In the genomic region with DNA sequence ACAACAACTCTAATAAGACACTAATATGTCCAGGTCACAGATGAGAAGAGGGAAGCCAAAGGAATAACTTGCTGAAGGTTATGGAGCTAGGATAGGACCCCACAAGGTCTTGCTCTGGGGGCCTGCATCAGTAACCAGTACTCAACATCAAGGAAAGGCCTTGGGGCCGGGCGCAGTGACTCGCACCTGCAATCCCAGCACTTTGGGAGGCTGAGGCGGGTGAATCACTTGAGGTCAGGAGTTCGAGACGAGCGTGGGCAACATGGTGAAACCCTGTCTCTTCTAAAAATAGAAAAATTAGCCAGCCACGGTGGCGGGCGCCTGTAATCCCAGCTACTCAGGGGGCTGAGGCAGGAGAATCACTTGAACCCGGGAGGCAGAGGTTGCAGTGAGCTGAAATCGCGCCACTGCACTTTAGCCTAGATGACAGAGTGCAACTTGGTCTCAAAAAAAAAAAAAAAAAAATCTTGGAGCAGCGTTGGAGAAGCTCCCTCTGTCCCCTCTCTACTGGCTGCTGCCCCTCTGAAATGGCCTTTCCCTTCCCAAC, we compare ENCODE assay signal across 9 cellular contexts. TPM values are rescaled to one million over a fixed set of nuclear protein-coding genes. Genes with fewer than 3 reads are reported as not detected.
DNase-seq lines count a peak whose midpoint lies in the region; ATAC-seq lines count a peak whose summit lies in the region.
"Had no signal": no experiment of that assay in that cellular context is flagged by ENCODE, and none has a peak within 500 bp of the region (broad histone marks: within the 10 kb centered on the region; RNA-seq: fewer than 3 reads in every experiment).

No MANE protein-coding gene starts in this region.

- peak overlapping the region; percentile 99 for H3K9ac ChIP-seq in iPS-15b (ENCODE audit: low read depth, low read length)

- H3K4me3 ChIP-seq in iPS-15b (ENCODE audit: low read depth, low read length) = peak overlapping the region; percentile 97

- H3K9me3 Mint-ChIP-seq in stimulated activated effector memory CD8-positive, alpha-beta T cell treated with anti-CD3 and anti-CD28 coated beads, Interleukin-12 subunit alpha, Interleukin-12 subunit beta, amount 100 ng/mL, for 72 hours = no peaks in the 10 kb centered on the region

- peaks cover 84% of the 10 kb centered on the region for H3K36me3 Mint-ChIP-seq in stimulated activated effector memory CD8-positive, alpha-beta T cell treated with anti-CD3 and anti-CD28 coated beads, Interleukin-12 subunit alpha, Interleukin-12 subunit beta, amount 100 ng/mL, for 72 hours

- peaks cover 13% of the 10 kb centered on the region for H3K36me3 ChIP-seq in iPS-15b (ENCODE audit: control insufficient read depth, insufficient read depth, low read length)

- peak overlapping the region; percentile 90 for H3K4me3 Mint-ChIP-seq in stimulated activated effector memory CD8-positive, alpha-beta T cell treated with anti-CD3 and anti-CD28 coated beads, Interleukin-12 subunit alpha, Interleukin-12 subunit beta, amount 100 ng/mL, for 72 hours

- H3K4me1 ChIP-seq in iPS-15b (ENCODE audit: control insufficient read depth, insufficient read depth, low read length) = peaks cover 7% of the 10 kb centered on the region

- DNase-seq in activated T-cell treated with anti-CD3 and anti-CD28 coated beads for 48 hours (ENCODE audit: low read depth) = peak; percentile 69
- no peak for DNase-seq in activated T-cell treated with anti-CD3 and anti-CD28 coated beads for 4 hours
- DNase-seq in activated CD8-positive, alpha-beta memory T cell treated with anti-CD3 and anti-CD28 coated beads, Interleukin-2, amount 50 U/mL, for 4 hours = peak; percentile 47
- DNase-seq in stimulated activated effector memory CD8-positive, alpha-beta T cell treated with anti-CD3 and anti-CD28 coated beads, Interleukin-12 subunit alpha, Interleukin-12 subunit beta, amount 100 ng/mL, for 72 hours (ENCODE audit: low spot score in 2 of 2) = peak in 1 of 2 donors; percentile 70
- DNase-seq in ureter (ENCODE audit: low spot score) = no peak
- DNase-seq in middle frontal gyrus (ENCODE audit: extremely low spot score, low spot score) = no peak
- DNase-seq: GDM1 had no signal

- peaks cover 13% of the 10 kb centered on the region for H3K4me1 Mint-ChIP-seq in stimulated activated effector memory CD8-positive, alpha-beta T cell treated with anti-CD3 and anti-CD28 coated beads, Interleukin-12 subunit alpha, Interleukin-12 subunit beta, amount 100 ng/mL, for 72 hours

- peak overlapping the region; percentile 98 for H3K27ac Mint-ChIP-seq in stimulated activated effector memory CD8-positive, alpha-beta T cell treated with anti-CD3 and anti-CD28 coated beads, Interleukin-12 subunit alpha, Interleukin-12 subunit beta, amount 100 ng/mL, for 72 hours

- no peaks in the 10 kb centered on the region for H3K9me3 ChIP-seq in iPS-15b (ENCODE audit: control insufficient read depth, insufficient read depth, low read length)

- ATAC-seq in stimulated activated effector memory CD8-positive, alpha-beta T cell treated with anti-CD3 and anti-CD28 coated beads, Interleukin-12 subunit alpha, Interleukin-12 subunit beta, amount 100 ng/mL, for 72 hours = peak; percentile 3
- ATAC-seq in GM18858 (IDR thresholded peaks at IDR 0.05; ENCODE audit: unreplicated experiment) = no peak

- no peaks in the 10 kb centered on the region for H3K27me3 ChIP-seq in iPS-15b (ENCODE audit: control insufficient read depth, insufficient read depth, low read length)

RNA-seq across cellular contexts. Expression of gene LONP1, which starts 1.8 kb away (rescaled TPM):
- total RNA-seq in ureter = 61.3 TPM

RNA-seq across cellular contexts. Expression of gene CATSPERD, which starts 2.3 kb away (rescaled TPM):
- total RNA-seq in ureter = not detected

RNA-seq across cellular contexts. Expression of gene RPL36, which starts 28.0 kb away (rescaled TPM):
- total RNA-seq in ureter = 962 TPM

RNA-seq across cellular contexts. Expression of gene HSD11B1L, which starts 37.3 kb away (rescaled TPM):
- 2.8 TPM for total RNA-seq in ureter

RNA-seq across cellular contexts. Expression of gene MICOS13, which starts 37.8 kb away (rescaled TPM):
- 68.4 TPM for total RNA-seq in ureter

Comparison
In these comparisons a context has a peak if more than half of its experiments do, and no peak if none do; other contexts are left out.
1. DNase-seq: peak in activated T-cell treated with anti-CD3 and anti-CD28 coated beads for 48 hours (single experiment) and activated CD8-positive, alpha-beta memory T cell treated with anti-CD3 and anti-CD28 coated beads, Interleukin-2, amount 50 U/mL, for 4 hours (single experiment); none in activated T-cell treated with anti-CD3 and anti-CD28 coated beads for 4 hours (single experiment), ureter (single experiment) and middle frontal gyrus (single experiment).